24 cellular contexts compared by ENCODE assay signal in the genomic region with DNA sequence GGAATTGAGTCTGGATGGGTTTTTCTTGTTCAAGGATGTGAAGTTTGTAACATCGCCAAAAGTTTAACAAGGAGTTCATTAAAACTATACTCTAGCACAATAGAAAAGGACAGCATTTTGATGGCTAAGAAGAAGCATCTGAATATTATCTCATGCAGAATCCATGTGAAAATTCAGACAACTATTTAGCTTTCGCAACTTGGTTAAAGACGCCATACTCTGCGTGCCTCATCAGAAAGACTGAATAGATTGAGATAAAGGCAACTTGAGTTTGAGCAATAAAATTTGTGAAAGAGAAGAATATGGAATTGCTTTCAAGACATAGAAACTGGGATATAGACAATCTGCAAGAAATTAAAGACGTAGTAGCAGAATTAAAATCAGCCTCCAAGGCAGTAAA.
"Had no signal": no experiment of that assay in that cellular context is flagged by ENCODE, and none has a peak within 500 bp of the region (broad histone marks: within the 10 kb centered on the region; RNA-seq: fewer than 3 reads in every experiment).

No MANE protein-coding gene starts in this region.

- H3K27me3 ChIP-seq: colonic mucosa, esophagus squamous epithelium, foreskin keratinocyte, gastroesophageal sphincter, heart left ventricle, hepatocyte had no signal

- H3K36me3 ChIP-seq: colonic mucosa, esophagus squamous epithelium, gastroesophageal sphincter, heart left ventricle, lower lobe of right lung had no signal

- DNase-seq: colonic mucosa; cortex of kidney; effector CD8-positive, alpha-beta T cell; effector memory CD8-positive, alpha-beta T cell; endodermal cell; erythroblast; esophagus squamous epithelium; foreskin keratinocyte; heart left ventricle; hypothalamus; immature natural killer cell; islet precursor cell; kidney; kidney glomerular epithelial cell; left colon; left ventricle myocardium superior; lower lobe of right lung; mesenchymal stem cell; mucosa of descending colon had no signal

- H3K4me1 ChIP-seq: colonic mucosa, esophagus squamous epithelium, foreskin keratinocyte, gastroesophageal sphincter, heart left ventricle, lower lobe of right lung had no signal

- H3K27ac ChIP-seq: colonic mucosa, epithelial cell of prostate, esophagus squamous epithelium, foreskin keratinocyte, gastroesophageal sphincter, hepatocyte, lower lobe of right lung had no signal

- ATAC-seq: effector memory CD8-positive, alpha-beta T cell; esophagus mucosa; foreskin keratinocyte; gastroesophageal sphincter; heart left ventricle; left colon; left lobe of liver; left ventricle myocardium superior; lower lobe of right lung; mucosa of descending colon had no signal

- H3K9me3 ChIP-seq: colonic mucosa, esophagus squamous epithelium, gastroesophageal sphincter, heart left ventricle, lower lobe of right lung, mucosa of descending colon had no signal

- H3K4me3 ChIP-seq: colonic mucosa, esophagus squamous epithelium, gastroesophageal sphincter, heart left ventricle, hepatocyte, lower lobe of right lung, mucosa of descending colon had no signal
